In genomic region chr11:57777969-57778317, GRCh38 we compare ENCODE assay signal across 11 cellular contexts. TPM values are rescaled to one million over a fixed set of nuclear protein-coding genes. Genes with fewer than 3 reads are reported as not detected.
DNase-seq lines count a peak whose midpoint lies in the region; ATAC-seq and TF ChIP-seq lines count a peak whose summit lies in the region.
"Had no signal": no experiment of that assay in that cellular context is flagged by ENCODE, and none has a peak within 500 bp of the region (broad histone marks: within the 10 kb centered on the region; RNA-seq: fewer than 3 reads in every experiment).

No MANE protein-coding gene starts in this region.

- H3K27ac Mint-ChIP-seq in Calu3 (ENCODE audit: unreplicated experiment): peak overlapping the region; percentile 99

- H3K27me3 Mint-ChIP-seq in Calu3 (ENCODE audit: unreplicated experiment): no peaks in the 10 kb centered on the region
- H3K27me3 Mint-ChIP-seq: naive thymus-derived CD8-positive, alpha-beta T cell had no signal

- peak overlapping the region; percentile 73 for H3K27ac ChIP-seq in right cardiac atrium (ENCODE audit: low read length)
- peak overlapping the region; percentile 63 for H3K27ac ChIP-seq in rectal smooth muscle tissue (ENCODE audit: low read depth, low read length)

- TSS peak; percentile 89 for BruUV-seq in Calu3 (replicated peaks; lab: Mats Ljungman, UMichigan)

- H3K4me1 Mint-ChIP-seq in Calu3 (ENCODE audit: low read depth, unreplicated experiment): peaks cover 92% of the 10 kb centered on the region

- intact Hi-C loops in Calu3 (cut with micrococcal nuclease; ENCODE audit: unreplicated experiment): no loop called here
- intact Hi-C loops in right cardiac atrium (cut with DNase I): no loop called here

- no peak overlapping the region for H3K9ac ChIP-seq in rectal smooth muscle tissue (ENCODE audit: low read length)

- peaks cover 81% of the 10 kb centered on the region for H3K36me3 Mint-ChIP-seq in Calu3 (ENCODE audit: insufficient read depth, unreplicated experiment)

- 13% methylated on average over 3 of the region's 3 CpGs for WGBS in right cardiac atrium

- H3K27me3 ChIP-seq in right cardiac atrium (ENCODE audit: control insufficient read depth, insufficient read depth): no peaks in the 10 kb centered on the region
- H3K27me3 ChIP-seq in rectal smooth muscle tissue (ENCODE audit: control insufficient read depth, insufficient read depth, low read length): no peaks in the 10 kb centered on the region

- peak; percentile 14 to 36 for ATAC-seq in right cardiac atrium
- no peak for ATAC-seq in stimulated activated naive CD8-positive, alpha-beta T cell treated with anti-CD3 and anti-CD28 coated beads, Interleukin-15, Interleukin-2, amounts not matched to agents 100 U/mL and 50 U/mL, for 24 hours
- ATAC-seq: naive thymus-derived CD8-positive, alpha-beta T cell had no signal

- no peak for DNase-seq in Calu3
- peak; percentile 59 for DNase-seq in amniotic epithelial cell (ENCODE audit: low read depth)
- DNase-seq in right cardiac atrium: peak in 1 of 3 donors; percentile 24
- DNase-seq in stimulated activated naive CD8-positive, alpha-beta T cell treated with anti-CD3 and anti-CD28 coated beads, Interleukin-15, Interleukin-2, amounts not matched to agents 100 U/mL and 50 U/mL, for 24 hours: no peak
- DNase-seq in NOMO-1 treated with dmso at 0.1 percent for 144 hours (lab: John Stamatoyannopoulos, UW; ENCODE audit: unreplicated experiment): no peak
- no peak for DNase-seq in OCI-M2 (lab: John Stamatoyannopoulos, UW; ENCODE audit: unreplicated experiment)
- no peak for DNase-seq in epidermal melanocyte (ENCODE audit: insufficient read length, low spot score)
- DNase-seq: naive thymus-derived CD8-positive, alpha-beta T cell; NK-92 treated with Interleukin-12 subunit alpha and Interleukin-12 subunit beta, amount 100 ng/mL, for 24 hours had no signal

- CTCF ChIA-PET in Calu3 (lab: Charles Lee): interaction anchor here (0.6 to 2.2 kb wide), 8 partner anchors 9 to 157 kb away, joined by 4 to 15 read pairs (median 4); partner anchors contain the start of gene CTNND1

- peak overlapping the region; percentile 66 for H3K4me3 Mint-ChIP-seq in Calu3 (ENCODE audit: low read depth, unreplicated experiment)
- H3K4me3 Mint-ChIP-seq: naive thymus-derived CD8-positive, alpha-beta T cell had no signal

- H3K4me3 ChIP-seq in right cardiac atrium (ENCODE audit: low read length): peak overlapping the region; percentile 48
- peak overlapping the region; percentile 46 for H3K4me3 ChIP-seq in rectal smooth muscle tissue (ENCODE audit: low read length)

- H3K9me3 Mint-ChIP-seq in Calu3 (ENCODE audit: low read depth, unreplicated experiment): no peaks in the 10 kb centered on the region
- H3K9me3 Mint-ChIP-seq: naive thymus-derived CD8-positive, alpha-beta T cell had no signal

- H3K4me1 ChIP-seq in right cardiac atrium (ENCODE audit: control insufficient read depth, insufficient read depth, low read length) (peaks cover 35% of the 10 kb centered on the region), rectal smooth muscle tissue (ENCODE audit: control insufficient read depth, insufficient read depth, low read length) (peaks cover 49% of the 10 kb centered on the region)

- no peak for TF ChIP-seq CTCF in Calu3 (IDR thresholded peaks at IDR 0.05; ENCODE audit: unreplicated experiment)

- no peaks in the 10 kb centered on the region for H3K9me3 ChIP-seq in right cardiac atrium (ENCODE audit: control insufficient read depth, low read length)

- H3K36me3 ChIP-seq in rectal smooth muscle tissue (ENCODE audit: control insufficient read depth, insufficient read depth, low read length): no peaks in the 10 kb centered on the region

RNA-seq across cellular contexts. Expression of gene CTNND1, which starts 16.3 kb away (rescaled TPM):
- 318 and 323 TPM in 2 replicates for total RNA-seq in Calu3 (2022)
- 10 to 100 TPM; 66.6 to 98.6 (median 77.5) TPM for total RNA-seq in right cardiac atrium
- 32.2 TPM for polyA plus RNA-seq in right cardiac atrium

RNA-seq across cellular contexts. Expression of gene BTBD18, which starts 26.3 kb away (rescaled TPM):
- not detected in 2 replicates for total RNA-seq in Calu3 (2022)
- not detected for total RNA-seq in right cardiac atrium
- 0.02 TPM for polyA plus RNA-seq in right cardiac atrium
- total RNA-seq: G401 had no signal

RNA-seq across cellular contexts. Expression of gene SELENOH, which starts 36.7 kb away (rescaled TPM):
- total RNA-seq in Calu3 (2022) (124 and 131 TPM in 2 replicates), right cardiac atrium (100 to 1,000 TPM in 2 of 4 donors, 10 to 100 TPM in 2; 91.3 to 110 (median 99.1) TPM)
- polyA plus RNA-seq in right cardiac atrium: 163 TPM
